12 cellular contexts compared by ENCODE assay signal in genomic region chr3:141321109-141321497, GRCh38. TPM values are rescaled to one million over a fixed set of nuclear protein-coding genes. Genes with fewer than 3 reads are reported as not detected.
DNase-seq lines count a peak whose midpoint lies in the region; ATAC-seq and TF ChIP-seq lines count a peak whose summit lies in the region.
"Had no signal": no experiment of that assay in that cellular context is flagged by ENCODE, and none has a peak within 500 bp of the region (broad histone marks: within the 10 kb centered on the region; RNA-seq: fewer than 3 reads in every experiment).

No MANE protein-coding gene starts in this region.

- POLR2A ChIA-PET in activated CD8-positive, alpha-beta T cell treated with anti-CD3 and anti-CD28 coated beads for 36 hours (lab: Charles Lee), result no interaction called here

- CTCF ChIA-PET in activated CD8-positive, alpha-beta T cell treated with anti-CD3 and anti-CD28 coated beads for 36 hours (lab: Charles Lee), result interaction anchor here (1.0 to 1.5 kb wide), 6 partner anchors 9 to 139 kb away, joined by 3 to 5 read pairs (median 4); no protein-coding TSS in a partner anchor

- intact Hi-C loops in activated CD8-positive, alpha-beta T cell treated with anti-CD3 and anti-CD28 coated beads for 36 hours (cut with micrococcal nuclease), result no loop called here

- H3K36me3 Mint-ChIP-seq in activated CD8-positive, alpha-beta T cell treated with anti-CD3 and anti-CD28 coated beads for 36 hours (ENCODE audit: low read depth), result peaks cover 5% of the 10 kb centered on the region

- H3K27ac Mint-ChIP-seq in activated CD8-positive, alpha-beta T cell treated with anti-CD3 and anti-CD28 coated beads for 36 hours, result peak overlapping the region; percentile 47

- DNase-seq in A172 (ENCODE audit: low spot score) (peak; percentile 46), ELR (ENCODE audit: low read depth) (peak; percentile 78), fibroblast of pulmonary artery (ENCODE audit: low read depth) (peak; percentile 45), SK-N-DZ (ENCODE audit: low spot score) (no peak), cortex of kidney (lab: John Stamatoyannopoulos, UW) (no peak)
- no peak for DNase-seq in activated CD8-positive, alpha-beta T cell treated with anti-CD3 and anti-CD28 coated beads for 36 hours
- DNase-seq: NCI-H187 treated with DMSO at 0.1 percent for 48 hours; NCI-H82; stimulated activated CD4-positive, alpha-beta T cell treated with anti-CD3 and anti-CD28 coated beads, Interleukin-4, amount 100 ng/mL, for 24 hours; stomach had no signal

- ATAC-seq in activated CD8-positive, alpha-beta T cell treated with anti-CD3 and anti-CD28 coated beads for 36 hours, result peak; percentile 37
- ATAC-seq in GM18858 (IDR thresholded peaks at IDR 0.05; ENCODE audit: unreplicated experiment), result no peak
- ATAC-seq in GM21723 (IDR thresholded peaks at IDR 0.05; ENCODE audit: unreplicated experiment), result no peak

- no peaks in the 10 kb centered on the region for H3K27me3 Mint-ChIP-seq in activated CD8-positive, alpha-beta T cell treated with anti-CD3 and anti-CD28 coated beads for 36 hours

- peaks cover 23% of the 10 kb centered on the region for H3K4me1 Mint-ChIP-seq in activated CD8-positive, alpha-beta T cell treated with anti-CD3 and anti-CD28 coated beads for 36 hours (ENCODE audit: low read depth)

- H3K4me3 ChIP-seq in fibroblast of pulmonary artery (replicated peaks; ENCODE audit: low read depth, low read length), result no peak overlapping the region
- H3K4me3 ChIP-seq: stomach had no signal

- H3K9me3 Mint-ChIP-seq in activated CD8-positive, alpha-beta T cell treated with anti-CD3 and anti-CD28 coated beads for 36 hours, result peaks cover 15% of the 10 kb centered on the region

- TF ChIP-seq CTCF in activated CD8-positive, alpha-beta T cell treated with anti-CD3 and anti-CD28 coated beads for 36 hours (IDR thresholded peaks at IDR 0.05), result no peak
- TF ChIP-seq CTCF in fibroblast of pulmonary artery (IDR thresholded peaks at IDR 0.05; ENCODE audit: low read length, missing control alignments), result no peak

- H3K4me3 Mint-ChIP-seq in activated CD8-positive, alpha-beta T cell treated with anti-CD3 and anti-CD28 coated beads for 36 hours, result no peak overlapping the region

RNA-seq across cellular contexts. Expression of gene ZBTB38, which starts 47.2 kb away (rescaled TPM):
- 81.2 and 94.1 TPM in 2 replicates for total RNA-seq in A172 (2014; rRNA removed; shearing (Covaris generic))
- total RNA-seq in activated CD8-positive, alpha-beta T cell treated with anti-CD3 and anti-CD28 coated beads for 36 hours, result 10 to 100 TPM; 20.4 to 21.2 TPM
- polyA plus RNA-seq in SK-N-DZ (2014; cell fraction: cytosol; rRNA removed), result 4.7 and 8.1 TPM in 2 replicates
- polyA plus RNA-seq in SK-N-DZ (2014; cell fraction: nucleus; rRNA removed), result 4.0 and 4.3 TPM in 2 replicates

Comparison
In these comparisons a context has a peak if more than half of its experiments do, and no peak if none do; other contexts are left out.
1. DNase-seq: peak in A172 (single experiment), ELR (single experiment) and fibroblast of pulmonary artery (single experiment); none in activated CD8-positive, alpha-beta T cell treated with anti-CD3 and anti-CD28 coated beads for 36 hours (single experiment), SK-N-DZ (single experiment) and cortex of kidney (single experiment).